ENCODE assay signal across 19 cellular contexts in the genomic region with DNA sequence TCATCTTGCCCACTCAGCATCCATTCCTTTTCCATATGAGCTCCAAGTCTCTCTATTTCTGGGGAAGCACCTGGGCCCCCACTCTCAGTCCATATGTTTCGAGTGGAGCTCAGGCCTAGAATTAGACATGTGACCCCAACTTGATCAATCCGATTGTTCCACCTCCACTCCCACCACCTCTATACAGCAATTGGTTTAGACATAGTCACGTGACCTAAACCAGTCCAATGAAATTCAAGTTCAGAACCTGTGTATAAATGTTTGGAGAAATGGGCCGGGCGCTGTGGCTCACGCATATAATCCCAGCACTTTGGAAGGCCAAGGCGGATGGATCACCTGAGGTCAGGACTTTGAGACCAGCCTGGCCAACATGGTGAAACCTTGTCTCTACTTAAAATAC. TPM values are rescaled to one million over a fixed set of nuclear protein-coding genes. Genes with fewer than 3 reads are reported as not detected.
DNase-seq lines count a peak whose midpoint lies in the region; ATAC-seq, FAIRE-seq and TF ChIP-seq lines count a peak whose summit lies in the region.
"Had no signal": no experiment of that assay in that cellular context is flagged by ENCODE, and none has a peak within 500 bp of the region (broad histone marks: within the 10 kb centered on the region; RNA-seq: fewer than 3 reads in every experiment).

No MANE protein-coding gene starts in this region.

- peaks cover 17% of the 10 kb centered on the region for H3K4me1 Mint-ChIP-seq in stimulated activated naive CD8-positive, alpha-beta T cell treated with anti-CD3 and anti-CD28 coated beads, Interleukin-15, Interleukin-2, amounts not matched to agents 100 ng/mL and 50 ng/mL, for 24 hours (ENCODE audit: low read depth)

- no peak overlapping the region for H3K4ac ChIP-seq in mesendoderm (ENCODE audit: low read depth, low read length)

- H3K79me1 ChIP-seq in mesendoderm (ENCODE audit: low read length) = no peaks in the 10 kb centered on the region

- no peak for FAIRE-seq in K562 (lab: Jason Lieb, UNC)
- FAIRE-seq: G401.6, GM12892, H1 had no signal

- no peaks in the 10 kb centered on the region for H3K9me3 Mint-ChIP-seq in stimulated activated naive CD8-positive, alpha-beta T cell treated with anti-CD3 and anti-CD28 coated beads, Interleukin-15, Interleukin-2, amounts not matched to agents 100 ng/mL and 50 ng/mL, for 24 hours

- WGBS in K562 (ENCODE audit: insufficient coverage, low coverage, missing lambda C conversion rate) = 64% methylated on average over 7 of the region's 7 CpGs
- no CpG with 5 or more reads among the region's 7 CpGs for WGBS in mesendoderm (ENCODE audit: extremely low coverage, insufficient coverage, low lambda C conversion rate)

- H3K9me1 ChIP-seq in K562 (ENCODE audit: control insufficient read depth, insufficient read depth, low read length) = no peaks in the 10 kb centered on the region

- TF ChIP-seq RAD21 in K562 (CRISPR knock-in tag; conservative IDR thresholded peaks at IDR 0.05 in 1 of 2, IDR thresholded peaks at IDR 0.05 in 1 of 2) = no peak

- intact Hi-C loops in K562 (cut with micrococcal nuclease) = no loop called here

- in situ Hi-C loops in K562 (cut with MboI) = no loop called here

- no peak overlapping the region for H3K18ac ChIP-seq in mesendoderm (ENCODE audit: low read length)

- no peak overlapping the region for H2AK5ac ChIP-seq in mesendoderm (ENCODE audit: low read length)

- no peaks in the 10 kb centered on the region for H3K27me3 ChIP-seq in K562 (ENCODE audit: control insufficient read depth in 2 of 2, insufficient read depth in 2 of 2, low read length in 2 of 2)
- H3K27me3 ChIP-seq in mesendoderm (ENCODE audit: insufficient read depth, low read length, poor library complexity) = no peaks in the 10 kb centered on the region
- H3K27me3 ChIP-seq: SJSA1 had no signal

- peak overlapping the region; percentile 35; the same call in 1 of the 2 replicates for H2AFZ ChIP-seq in K562 (ENCODE audit: low read depth, low read length)

- H3K4me3 ChIP-seq in K562 = no peak overlapping the region
- no peak overlapping the region for H3K4me3 ChIP-seq in mesendoderm (ENCODE audit: low read length)
- H3K4me3 ChIP-seq: SJSA1 had no signal

- CTCF ChIA-PET in K562 (lab: Yijun Ruan, JAX; ENCODE audit: low intra/inter-chr PET ratio) = no interaction called here

- POLR2A ChIA-PET in K562 (lab: Yijun Ruan, JAX) = interaction anchor here (1.1 to 3.7 kb wide), 2 partner anchors 8 to 10 kb away, joined by 5 to 11 read pairs; no protein-coding TSS in a partner anchor

- TF ChIP-seq POLR2A in K562 (conservative IDR thresholded peaks at IDR 0.05) = no peak

- no peaks in the 10 kb centered on the region for H3K9me3 ChIP-seq in K562 (replicated peaks; ENCODE audit: control insufficient read depth, insufficient read depth, low read depth, low read length)
- H3K9me3 ChIP-seq: SJSA1 had no signal

- H4K20me1 ChIP-seq in K562 (replicated peaks; ENCODE audit: control insufficient read depth, insufficient read depth, low read length) = no peaks in the 10 kb centered on the region

- H3K23ac ChIP-seq in mesendoderm (ENCODE audit: low read length) = no peak overlapping the region

- H3K36me3 ChIP-seq in K562 (ENCODE audit: control insufficient read depth, insufficient read depth, low read length) = no peaks in the 10 kb centered on the region
- no peaks in the 10 kb centered on the region for H3K36me3 ChIP-seq in mesendoderm (ENCODE audit: control insufficient read depth, insufficient read depth, low read length)
- H3K36me3 ChIP-seq: SJSA1 had no signal

- H3K9ac ChIP-seq in K562 (ENCODE audit: insufficient read depth in 1 of 2, low read depth in 2 of 2, low read length in 2 of 2) = no peak overlapping the region
- no peak overlapping the region for H3K9ac ChIP-seq in mesendoderm (ENCODE audit: low read length)

- H3K36me3 Mint-ChIP-seq in stimulated activated naive CD8-positive, alpha-beta T cell treated with anti-CD3 and anti-CD28 coated beads, Interleukin-15, Interleukin-2, amounts not matched to agents 100 ng/mL and 50 ng/mL, for 24 hours (ENCODE audit: low read depth) = no peaks in the 10 kb centered on the region
- H3K36me3 Mint-ChIP-seq: CD4-positive, CD25-positive, alpha-beta regulatory T cell had no signal

- no peak overlapping the region for H2BK120ac ChIP-seq in mesendoderm (ENCODE audit: low read depth, low read length)

- no peak overlapping the region for H2BK5ac ChIP-seq in mesendoderm (ENCODE audit: low read length)

- H3K27ac ChIP-seq in K562 (ENCODE audit: extremely low read depth, low read depth, low read length) (no peak overlapping the region), mesendoderm (ENCODE audit: low read depth, low read length) (no peak overlapping the region)
- H3K27ac ChIP-seq: RWPE1, SJSA1 had no signal

- H3K79me2 ChIP-seq in K562 (ENCODE audit: control insufficient read depth, insufficient read depth, low read length) = no peaks in the 10 kb centered on the region
- no peaks in the 10 kb centered on the region for H3K79me2 ChIP-seq in mesendoderm (ENCODE audit: control insufficient read depth, insufficient read depth, low read length)

- H3K4me2 ChIP-seq in K562 (ENCODE audit: insufficient read depth, low read length) (no peak overlapping the region), mesendoderm (ENCODE audit: low read length) (no peak overlapping the region)

- H3K27me3 Mint-ChIP-seq in stimulated activated naive CD8-positive, alpha-beta T cell treated with anti-CD3 and anti-CD28 coated beads, Interleukin-15, Interleukin-2, amounts not matched to agents 100 ng/mL and 50 ng/mL, for 24 hours = peaks cover 3% of the 10 kb centered on the region
- H3K27me3 Mint-ChIP-seq: CD4-positive, CD25-positive, alpha-beta regulatory T cell had no signal

- BruUV-seq in K562 (replicated peaks; lab: Mats Ljungman, UMichigan) = no TSS peak

- H4K5ac ChIP-seq in mesendoderm (ENCODE audit: low read length) = no peak overlapping the region

- no peak overlapping the region for H4K8ac ChIP-seq in mesendoderm (ENCODE audit: low read depth, low read length)

- no peak for TF ChIP-seq CTCF in K562 (IDR thresholded peaks at IDR 0.05 in 2 of 3, conservative IDR thresholded peaks at IDR 0.05 in 1 of 3; ENCODE audit: insufficient read depth in 2 of 3, low read depth in 1 of 3, low read length in 3 of 3)

- peak overlapping the region; percentile 61 for H3K56ac ChIP-seq in mesendoderm (ENCODE audit: low read length)

- 0 out of 5 replicates have a peak, but pooled peaks cover 0 to 3% of the 10 kb centered on the region in 2 experiments for H3K4me1 ChIP-seq in K562 (replicated peaks in 1 of 2; ENCODE audit: control insufficient read depth in 2 of 2, insufficient read depth in 2 of 2, low read length in 2 of 2)
- H3K4me1 ChIP-seq in mesendoderm (ENCODE audit: control insufficient read depth, low read depth, low read length) = peaks cover 4% of the 10 kb centered on the region

- H3K27ac Mint-ChIP-seq in stimulated activated naive CD8-positive, alpha-beta T cell treated with anti-CD3 and anti-CD28 coated beads, Interleukin-15, Interleukin-2, amounts not matched to agents 100 ng/mL and 50 ng/mL, for 24 hours = peak overlapping the region; percentile 84

- no peak for TF ChIP-seq EP300 in K562 (IDR thresholded peaks at IDR 0.05; ENCODE audit: low read length)

- H3K4me3 Mint-ChIP-seq in stimulated activated naive CD8-positive, alpha-beta T cell treated with anti-CD3 and anti-CD28 coated beads, Interleukin-15, Interleukin-2, amounts not matched to agents 100 ng/mL and 50 ng/mL, for 24 hours = no peak overlapping the region
- H3K4me3 Mint-ChIP-seq: CD4-positive, CD25-positive, alpha-beta regulatory T cell had no signal

- H2BK15ac ChIP-seq in mesendoderm (replicated peaks; ENCODE audit: low read depth) = no peak overlapping the region

- DNase-seq in stimulated activated naive CD8-positive, alpha-beta T cell treated with anti-CD3 and anti-CD28 coated beads, Interleukin-15, Interleukin-2, amounts not matched to agents 100 U/mL and 50 U/mL, for 24 hours = no peak
- peak in 1 of 4 experiments; percentile 5 for DNase-seq in K562 (ENCODE audit: extremely low read depth in 1 of 4, low spot score in 3 of 4)
- no peak for DNase-seq in mesendoderm
- DNase-seq in NOMO-1 treated with dmso at 0.1 percent for 144 hours (lab: John Stamatoyannopoulos, UW; ENCODE audit: unreplicated experiment) = no peak
- no peak for DNase-seq in COLO668 (lab: John Stamatoyannopoulos, UW; ENCODE audit: unreplicated experiment)
- DNase-seq: CD4-positive, CD25-positive, alpha-beta regulatory T cell; DMS79 treated with DMSO at 0.1 percent for 48 hours; NCI-H1436; NCI-H2081; NCI-H526 treated with DMSO at 0.1 percent for 48 hours; NK-92 treated with Interleukin-12 subunit alpha and Interleukin-12 subunit beta, amount 100 ng/mL, for 24 hours had no signal

- no peak for ATAC-seq in stimulated activated naive CD8-positive, alpha-beta T cell treated with anti-CD3 and anti-CD28 coated beads, Interleukin-15, Interleukin-2, amounts not matched to agents 100 U/mL and 50 U/mL, for 24 hours
- ATAC-seq in K562 (peak; percentile 35; the same call in 1 of the 3 replicates), GM18520 (IDR thresholded peaks at IDR 0.05; ENCODE audit: unreplicated experiment) (no peak), GM19023 (IDR thresholded peaks at IDR 0.05; ENCODE audit: unreplicated experiment) (no peak)

RNA-seq across cellular contexts. Expression of a gene that starts 29.6 kb away (rescaled TPM):
- 12.8 and 26.9 TPM in 2 replicates for total RNA-seq in K562 (2011; cell fraction: chromatin; rRNA removed; ENCODE audit: low replicate concordance)
- total RNA-seq in K562 (2011; cell fraction: nucleolus; rRNA removed) = 9.8 and 13.6 TPM in 2 replicates
- total RNA-seq in K562 (2011; cell fraction: nucleoplasm; rRNA removed) = 20.3 and 22.9 TPM in 2 replicates
- total RNA-seq in K562 (2014; rRNA removed) (31.8 and 34.6 TPM in 2 replicates), K562 (2014; rRNA removed; fragmentation: Illumina TruSeq; extraction: Trizol) (58.3 and 71.7 TPM in 2 replicates), K562 (2015; rRNA removed; fragmentation: Illumina TruSeq; extraction: Trizol) (35.6 and 39.1 TPM in 2 replicates), K562 (2021) (64.5 and 67.5 TPM in 2 replicates)
- polyA plus RNA-seq in K562 (2011; rRNA removed) (21.0 and 22.9 TPM in 2 replicates), K562 (2014; fragmentation: Illumina TruSeq; extraction: Trizol) (52.6 and 58.3 TPM in 2 replicates), K562 (2014; fragmentation: Nextera tagmentation; extraction: Ambion mirVana) (10 to 100 TPM; 16.0 to 18.9 TPM), K562 (2014; rRNA removed) (33.8 and 38.4 TPM in 2 replicates)
- 7.4 and 14.6 TPM in 2 replicates for polyA plus RNA-seq in K562 (2011; cell fraction: cytosol; rRNA removed)
- 6.9 and 12.6 TPM in 2 replicates for polyA plus RNA-seq in K562 (2011; cell fraction: nucleus; rRNA removed)
- 37.3 and 89.5 TPM in 2 replicates for polyA plus RNA-seq in K562 (2012)
- polyA minus RNA-seq in K562 (2011; rRNA and poly(A)+ RNA removed) = 15.9 and 25.4 TPM in 2 replicates
- 13.6 and 16.5 TPM in 2 replicates for polyA minus RNA-seq in K562 (2011; cell fraction: cytosol; rRNA and poly(A)+ RNA removed)
- 8.1 and 16.3 TPM in 2 replicates for polyA minus RNA-seq in K562 (2011; cell fraction: nucleus; rRNA and poly(A)+ RNA removed)
- 150 TPM for polyA plus RNA-seq in mesendoderm (2013, experiment 1 of 2)
- polyA plus RNA-seq in mesendoderm (2013, experiment 2 of 2) = 151 TPM
